ENCODE assay signal across 12 cellular contexts in the genomic region with DNA sequence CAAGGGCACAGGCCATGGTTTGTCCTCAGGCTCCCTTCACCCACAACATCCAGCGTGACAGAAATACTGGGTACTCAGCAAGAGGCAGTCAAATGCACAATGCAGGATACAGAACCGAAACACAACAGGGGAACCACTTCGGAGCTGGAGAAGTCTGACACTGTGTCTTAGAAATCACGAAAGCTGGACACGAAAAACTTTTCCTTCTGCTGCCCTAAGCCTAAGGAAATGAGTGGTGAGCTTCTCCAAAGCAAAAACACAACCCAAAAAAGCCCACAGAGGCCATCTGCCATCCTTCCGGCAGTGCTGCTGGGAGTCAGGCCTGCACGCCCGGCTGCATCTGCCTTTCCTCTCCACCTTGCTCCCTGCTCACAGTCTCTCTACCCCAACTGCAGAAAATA.
DNase-seq lines count a peak whose midpoint lies in the region; ATAC-seq, FAIRE-seq and TF ChIP-seq lines count a peak whose summit lies in the region.
"Had no signal": no experiment of that assay in that cellular context is flagged by ENCODE, and none has a peak within 500 bp of the region (broad histone marks: within the 10 kb centered on the region; RNA-seq: fewer than 3 reads in every experiment).

No MANE protein-coding gene starts in this region.

- peak overlapping the region; percentile 44 to 55 for H3K27ac Mint-ChIP-seq in effector memory CD8-positive, alpha-beta T cell

- H3K27me3 Mint-ChIP-seq in effector memory CD8-positive, alpha-beta T cell = no peaks in the 10 kb centered on the region

- ATAC-seq in effector memory CD8-positive, alpha-beta T cell (replicated peaks) = no peak
- ATAC-seq in GM21528 (IDR thresholded peaks at IDR 0.05; ENCODE audit: low FRiP score, unreplicated experiment) (no peak), GM21447 (IDR thresholded peaks at IDR 0.05; ENCODE audit: unreplicated experiment) (no peak), HG03175 (IDR thresholded peaks at IDR 0.05; ENCODE audit: unreplicated experiment) (no peak)
- ATAC-seq: WTC11 had no signal

- H3K9me3 Mint-ChIP-seq in effector memory CD8-positive, alpha-beta T cell = no peaks in the 10 kb centered on the region
- H3K9me3 Mint-ChIP-seq: WTC11 had no signal

- no peak for FAIRE-seq in H54 (lab: Jason Lieb, UNC)

- in situ Hi-C loops in G401 (cut with HindIII; ENCODE audit: low sequenced_read_pairs) = no loop called here

- intact Hi-C loops in posterior cingulate gyrus (cut with DNase I) = no loop called here

- peaks cover 2% of the 10 kb centered on the region for H3K36me3 Mint-ChIP-seq in effector memory CD8-positive, alpha-beta T cell (ENCODE audit: insufficient read depth)

- no peak overlapping the region for H3K4me3 Mint-ChIP-seq in effector memory CD8-positive, alpha-beta T cell
- H3K4me3 Mint-ChIP-seq: WTC11 had no signal

- no peak for TF ChIP-seq POLR2A in H54 (IDR thresholded peaks at IDR 0.05; ENCODE audit: low read depth, low read length)

- DNase-seq in G401 (ENCODE audit: low spot score) (peak; percentile 94), MV-4-11 (lab: John Stamatoyannopoulos, UW) (peak; percentile 87), posterior cingulate gyrus (peak in 6 of 10 donors; percentile 45 to 93 (median 68)), H54 (ENCODE audit: insufficient read length, low spot score) (no peak)
- no peak for DNase-seq in effector memory CD8-positive, alpha-beta T cell
- DNase-seq: activated T-cell treated with anti-CD3 and anti-CD28 coated beads, Interleukin-2, amount 50 U/mL, for 48 hours; NCI-H1930; stimulated activated CD4-positive, alpha-beta T cell treated with anti-CD3 and anti-CD28 coated beads, Interleukin-2, amount 100 ng/mL, for 24 hours had no signal

- H3K4me1 Mint-ChIP-seq in effector memory CD8-positive, alpha-beta T cell (ENCODE audit: low read depth in 2 of 2) = peaks cover 15 to 19% of the 10 kb centered on the region in 2 donors

Comparison
In these comparisons a context has a peak if more than half of its experiments do, and no peak if none do; other contexts are left out.
1. DNase-seq: peak in G401 (single experiment), MV-4-11 (single experiment) and posterior cingulate gyrus (6 of 10); none in effector memory CD8-positive, alpha-beta T cell (0 of 3) and H54 (single experiment).